In genomic region chr4:107989537-107990386, GRCh38 we compare ENCODE assay signal across 8 cellular contexts. TPM values are rescaled to one million over a fixed set of nuclear protein-coding genes. Genes with fewer than 3 reads are reported as not detected.
DNase-seq lines count a peak whose midpoint lies in the region; ATAC-seq lines count a peak whose summit lies in the region.

HADH (plus strand) TSS chr4:107989889; CDS start chr4:107989933, 44 bp downstream.

- POLR2A ChIA-PET in activated CD8-positive, alpha-beta memory T cell treated with anti-CD3 and anti-CD28 coated beads for 36 hours (lab: Charles Lee): interaction anchor here (0.6 to 1.1 kb wide), 6 partner anchors 12 to 634 kb away, joined by 3 to 8 read pairs (median 4); partner anchors contain the start of gene LEF1

- CTCF ChIA-PET in activated CD8-positive, alpha-beta memory T cell treated with anti-CD3 and anti-CD28 coated beads for 36 hours (lab: Charles Lee): interaction anchor here (1.4 kb wide), 1 partner anchor 29 kb away, joined by 3 read pairs; no protein-coding TSS in a partner anchor

- peak; percentile 97 for ATAC-seq in GM19468 (IDR thresholded peaks at IDR 0.05; ENCODE audit: extremely low read depth, unreplicated experiment)

- DNase-seq in CMK (ENCODE audit: low read depth) (peak; percentile 66), HS-27A (ENCODE audit: low read depth) (peak; percentile 81), NOMO-1 (lab: John Stamatoyannopoulos, UW; ENCODE audit: unreplicated experiment in 2 of 2) (peak; percentile 90 to 94), medulla oblongata (ENCODE audit: extremely low spot score) (peak; percentile 98)
- DNase-seq in effector CD8-positive, alpha-beta T cell (lab: John Stamatoyannopoulos, UW): peak; percentile 90
- DNase-seq in stimulated activated CD4-positive, alpha-beta T cell treated with anti-CD3 and anti-CD28 coated beads, TNF-alpha, amount 100 ng/mL, for 48 hours (ENCODE audit: low read depth in 3 of 3): peak; percentile 89 to 92 (median 89)

RNA-seq across cellular contexts. Expression of gene HADH, which starts in this region (rescaled TPM):
- 10 to 100 TPM; 42.7 TPM for total RNA-seq in activated CD8-positive, alpha-beta memory T cell treated with anti-CD3 and anti-CD28 coated beads for 36 hours

Comparison
In these comparisons a context has a peak if more than half of its experiments do, and no peak if none do; other contexts are left out.
1. Peak in every context shown above with its lines: DNase-seq and ATAC-seq.